27 cellular contexts compared by ENCODE assay signal in the genomic region with DNA sequence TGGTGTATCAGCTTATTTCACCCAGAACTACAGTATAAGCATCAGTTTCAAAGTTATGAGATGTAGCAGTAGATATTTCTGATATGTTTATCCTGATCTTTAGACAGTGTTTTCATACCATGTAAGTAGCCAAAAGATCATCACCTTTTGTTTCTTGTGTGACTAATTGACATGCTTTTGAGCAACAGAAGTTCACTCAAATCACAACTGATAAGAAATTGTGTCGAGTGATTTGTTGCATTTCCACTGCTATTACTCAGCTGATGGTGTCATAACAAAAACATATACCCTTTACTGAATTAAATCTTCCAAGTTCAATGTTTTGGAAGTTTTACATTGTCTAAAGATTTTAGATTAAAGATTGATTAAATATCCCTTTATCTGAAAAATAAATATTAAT.
A peak's percentile ranks its signal among the peaks of the same experiment; 100 is the strongest.
DNase-seq lines count a peak whose midpoint lies in the region; ATAC-seq, FAIRE-seq and TF ChIP-seq lines count a peak whose summit lies in the region.
"Had no signal": no experiment of that assay in that cellular context is flagged by ENCODE, and none has a peak within 500 bp of the region (broad histone marks: within the 10 kb centered on the region; RNA-seq: fewer than 3 reads in every experiment).

No MANE protein-coding gene starts in this region.

- no peak overlapping the region for H2AFZ ChIP-seq in endothelial cell of umbilical vein (ENCODE audit: low read depth, low read length)
- H2AFZ ChIP-seq in trophoblast cell (ENCODE audit: insufficient read depth, low read length, poor library complexity) = no peak overlapping the region

- H3K27me3 ChIP-seq in brain microvascular endothelial cell (replicated peaks) = no peaks in the 10 kb centered on the region
- H3K27me3 ChIP-seq in endothelial cell of umbilical vein (ENCODE audit: control insufficient read depth in 2 of 2, insufficient read depth in 2 of 2, low read length in 2 of 2) = no peaks in the 10 kb centered on the region
- no peaks in the 10 kb centered on the region for H3K27me3 ChIP-seq in trophoblast cell (ENCODE audit: insufficient read depth, low read length)
- H3K27me3 ChIP-seq in aorta (ENCODE audit: control insufficient read depth in 1 of 2, insufficient read depth in 2 of 2, low read length in 1 of 2) = no peaks in the 10 kb centered on the region
- H3K27me3 ChIP-seq: BE2C, BLaER1 had no signal

- TF ChIP-seq POLR2A in endothelial cell of umbilical vein (IDR thresholded peaks at IDR 0.05; ENCODE audit: low read depth, low read length) = no peak

- in situ Hi-C loops in brain microvascular endothelial cell (cut with HindIII; ENCODE audit: low pct_ligation_motif_present, low sequenced_read_pairs) = no loop called here

- H3K4me1 ChIP-seq in endothelial cell of umbilical vein (ENCODE audit: control insufficient read depth, extremely low read depth, insufficient read depth, low read length) (no peaks in the 10 kb centered on the region), trophoblast cell (ENCODE audit: control insufficient read depth in 1 of 2, insufficient read depth in 2 of 2, low read length in 2 of 2) (no peaks in the 10 kb centered on the region), aorta (ENCODE audit: control insufficient read depth in 1 of 2, insufficient read depth in 2 of 2, low read length in 2 of 2) (no peaks in the 10 kb centered on the region)
- H3K4me1 ChIP-seq: BE2C had no signal

- H3K9ac ChIP-seq in endothelial cell of umbilical vein (replicated peaks; ENCODE audit: extremely low read depth, insufficient read depth, low read length) (no peak overlapping the region), trophoblast cell (ENCODE audit: low read length) (no peak overlapping the region)
- H3K9ac ChIP-seq: BLaER1 had no signal

- H4K20me1 ChIP-seq in endothelial cell of umbilical vein (replicated peaks; ENCODE audit: control insufficient read depth, extremely low read depth, insufficient read depth, low read length) = no peaks in the 10 kb centered on the region
- H4K20me1 ChIP-seq: BLaER1 had no signal

- H2BK120ac ChIP-seq in trophoblast cell (ENCODE audit: insufficient read depth, low read length, poor library complexity) = no peak overlapping the region

- H3K18ac ChIP-seq in trophoblast cell (ENCODE audit: low read length) = no peak overlapping the region

- intact Hi-C loops in endothelial cell of umbilical vein (cut with micrococcal nuclease) = no loop called here
- intact Hi-C loops in aorta (cut with DNase I) = no loop called here
- intact Hi-C loops in head of caudate nucleus (cut with DNase I) = no loop called here

- H4K8ac ChIP-seq in trophoblast cell (ENCODE audit: low read depth, low read length) = no peak overlapping the region

- H3K4me3 ChIP-seq in brain microvascular endothelial cell (ENCODE audit: low read depth, low read length) (no peak overlapping the region), endothelial cell of umbilical vein (replicated peaks in 1 of 3; ENCODE audit: insufficient read depth in 1 of 3, low read depth in 1 of 3, low read length in 3 of 3) (no peak overlapping the region), trophoblast cell (ENCODE audit: low read depth, low read length) (no peak overlapping the region), aorta (ENCODE audit: low read length in 2 of 2) (no peak overlapping the region)
- H3K4me3 ChIP-seq: BLaER1, GM12878 had no signal

- no peak overlapping the region for H3K23ac ChIP-seq in trophoblast cell (ENCODE audit: low read length)

- no CpG with 5 or more reads among the region's 1 CpG for WGBS in trophoblast cell (ENCODE audit: extremely low coverage, insufficient coverage, insufficient read length)
- 2 to 15% methylated on average over 1 of the region's 1 CpG for WGBS in aorta, 2 donors

- H2BK5ac ChIP-seq in trophoblast cell (ENCODE audit: low read depth, low read length, poor library complexity) = no peak overlapping the region

- CTCF ChIA-PET in endothelial cell of umbilical vein (lab: Charles Lee) = interaction anchor here (0.9 kb wide), 1 partner anchor 44 kb away, joined by 4 read pairs; no protein-coding TSS in a partner anchor

- no peak overlapping the region for H2AK5ac ChIP-seq in trophoblast cell (ENCODE audit: low read length)

- no peak overlapping the region for H4K12ac ChIP-seq in trophoblast cell (ENCODE audit: low read depth, low read length)

- no peak overlapping the region for H2BK12ac ChIP-seq in trophoblast cell (ENCODE audit: low read length)

- no peaks in the 10 kb centered on the region for H3K36me3 ChIP-seq in brain microvascular endothelial cell (replicated peaks)
- H3K36me3 ChIP-seq in endothelial cell of umbilical vein (ENCODE audit: control insufficient read depth in 2 of 2, extremely low read depth in 1 of 2, insufficient read depth in 2 of 2, low read length in 2 of 2) = no peaks in the 10 kb centered on the region
- no peaks in the 10 kb centered on the region for H3K36me3 ChIP-seq in trophoblast cell (ENCODE audit: control insufficient read depth in 1 of 2, insufficient read depth in 2 of 2, low read length in 2 of 2)
- no peaks in the 10 kb centered on the region for H3K36me3 ChIP-seq in aorta (ENCODE audit: control insufficient read depth in 1 of 2, insufficient read depth in 2 of 2, low read length in 1 of 2)
- H3K36me3 ChIP-seq: BE2C, BLaER1 had no signal

- no peaks in the 10 kb centered on the region for H3K79me1 ChIP-seq in trophoblast cell (ENCODE audit: low read length)

- H3K27ac ChIP-seq in brain microvascular endothelial cell = no peak overlapping the region
- H3K27ac ChIP-seq in endothelial cell of umbilical vein (ENCODE audit: insufficient read depth, low read depth, low read length) = no peak overlapping the region
- H3K27ac ChIP-seq in trophoblast cell (ENCODE audit: low read depth, low read length) = no peak overlapping the region
- H3K27ac ChIP-seq in aorta (ENCODE audit: low read depth in 1 of 2, low read length in 2 of 2) = no peak overlapping the region
- H3K27ac ChIP-seq: 22Rv1, BLaER1 had no signal

- BruUV-seq in endothelial cell of umbilical vein (replicated peaks; lab: Mats Ljungman, UMichigan) = no TSS peak

- H3K4ac ChIP-seq in trophoblast cell (ENCODE audit: low read depth, low read length) = no peak overlapping the region

- H4K91ac ChIP-seq in trophoblast cell (ENCODE audit: low read depth, low read length) = no peak overlapping the region

- dilution Hi-C loops in endothelial cell of umbilical vein (cut with MboI; ENCODE audit: extremely low pct_ligation_motif_present, low sequenced_read_pairs) = no loop called here

- H3K79me2 ChIP-seq in endothelial cell of umbilical vein (ENCODE audit: control insufficient read depth, insufficient read depth, low read length) = no peaks in the 10 kb centered on the region
- no peaks in the 10 kb centered on the region for H3K79me2 ChIP-seq in trophoblast cell (ENCODE audit: control insufficient read depth, insufficient read depth, low read length, poor library complexity)

- H3K14ac ChIP-seq in trophoblast cell (ENCODE audit: low read length) = no peak overlapping the region

- H3K9me3 ChIP-seq in endothelial cell of umbilical vein (replicated peaks; ENCODE audit: control insufficient read depth, insufficient read depth, low read length) (peaks cover 2% of the 10 kb centered on the region), trophoblast cell (ENCODE audit: insufficient read depth, low read depth, low read length) (peaks cover 7% of the 10 kb centered on the region), aorta (ENCODE audit: control insufficient read depth, low read length) (peaks cover 2% of the 10 kb centered on the region)
- H3K9me3 ChIP-seq: BE2C had no signal

- no peaks in the 10 kb centered on the region for H3K9me1 ChIP-seq in endothelial cell of umbilical vein (replicated peaks; ENCODE audit: control insufficient read depth, extremely low read depth, insufficient read depth, low read length)

- H3K4me2 ChIP-seq in endothelial cell of umbilical vein (ENCODE audit: insufficient read depth, low read length) (no peak overlapping the region), trophoblast cell (ENCODE audit: low read length) (no peak overlapping the region)
- H3K4me2 ChIP-seq: BLaER1 had no signal

- POLR2A ChIA-PET in endothelial cell of umbilical vein (lab: Charles Lee) = no interaction called here

- ATAC-seq in aorta (ENCODE audit: low FRiP score) = no peak
- ATAC-seq in HG03469 (IDR thresholded peaks at IDR 0.05; ENCODE audit: unreplicated experiment) = no peak
- ATAC-seq: GM12878 had no signal

- FAIRE-seq in endothelial cell of umbilical vein (lab: Jason Lieb, UNC) = no peak
- FAIRE-seq: A204.1, GM12878, GM12892, GM18507 had no signal

- TF ChIP-seq CTCF in brain microvascular endothelial cell (IDR thresholded peaks at IDR 0.05; ENCODE audit: low read depth, low read length, missing control alignments) = no peak
- TF ChIP-seq CTCF in endothelial cell of umbilical vein (IDR thresholded peaks at IDR 0.05; ENCODE audit: extremely low read depth in 1 of 2, insufficient read depth in 1 of 2, low read depth in 1 of 2, low read length in 2 of 2) = no peak

- DNase-seq in A172 (ENCODE audit: low spot score) (peak; percentile 0), brain microvascular endothelial cell (peak; percentile 0), endothelial cell of umbilical vein (ENCODE audit: low read depth, low spot score) (peak; percentile 43), trophoblast cell (peak; percentile 22 to 85), aorta (no peak), head of caudate nucleus (no peak)
- DNase-seq: ACHN; BE2C; C1 segment of cervical spinal cord; CD4-positive, alpha-beta memory T cell; CD4-positive, CD25-positive, alpha-beta regulatory T cell; CD8-positive, alpha-beta memory T cell; COR-L47; DMS 273 treated with DMSO at 0.1 percent for 48 hours; DMS153; DMS53; DMS79; DND-41; EL; GDM1 had no signal

TF ChIP-seq in endothelial cell of umbilical vein, 7 proteins besides CTCF, POLR2A, EP300 and RAD21:
- TF ChIP-seq GATA2 (IDR thresholded peaks at IDR 0.05; ENCODE audit: insufficient read depth, insufficient read length, low read depth, low read length) (peak; percentile 85), FOS (IDR thresholded peaks at IDR 0.05; ENCODE audit: borderline replicate concordance, insufficient read depth, low read length) (peak; percentile 70)
- TF ChIP-seq, protein P1, sequence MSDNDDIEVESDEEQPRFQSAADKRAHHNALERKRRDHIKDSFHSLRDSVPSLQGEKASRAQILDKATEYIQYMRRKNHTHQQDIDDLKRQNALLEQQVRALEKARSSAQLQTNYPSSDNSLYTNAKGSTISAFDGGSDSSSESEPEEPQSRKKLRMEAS (IDR thresholded peaks at IDR 0.05; ENCODE audit: insufficient read depth, insufficient read length) = no peak

Comparison
In these comparisons a context has a peak if more than half of its experiments do, and no peak if none do; other contexts are left out.
1. DNase-seq: peak in A172 (single experiment), brain microvascular endothelial cell (single experiment), endothelial cell of umbilical vein (single experiment) and trophoblast cell (2 of 2); none in aorta (0 of 2) and head of caudate nucleus (0 of 42).